Comparison of ENCODE assay signal across 1 cellular context in the genomic region with DNA sequence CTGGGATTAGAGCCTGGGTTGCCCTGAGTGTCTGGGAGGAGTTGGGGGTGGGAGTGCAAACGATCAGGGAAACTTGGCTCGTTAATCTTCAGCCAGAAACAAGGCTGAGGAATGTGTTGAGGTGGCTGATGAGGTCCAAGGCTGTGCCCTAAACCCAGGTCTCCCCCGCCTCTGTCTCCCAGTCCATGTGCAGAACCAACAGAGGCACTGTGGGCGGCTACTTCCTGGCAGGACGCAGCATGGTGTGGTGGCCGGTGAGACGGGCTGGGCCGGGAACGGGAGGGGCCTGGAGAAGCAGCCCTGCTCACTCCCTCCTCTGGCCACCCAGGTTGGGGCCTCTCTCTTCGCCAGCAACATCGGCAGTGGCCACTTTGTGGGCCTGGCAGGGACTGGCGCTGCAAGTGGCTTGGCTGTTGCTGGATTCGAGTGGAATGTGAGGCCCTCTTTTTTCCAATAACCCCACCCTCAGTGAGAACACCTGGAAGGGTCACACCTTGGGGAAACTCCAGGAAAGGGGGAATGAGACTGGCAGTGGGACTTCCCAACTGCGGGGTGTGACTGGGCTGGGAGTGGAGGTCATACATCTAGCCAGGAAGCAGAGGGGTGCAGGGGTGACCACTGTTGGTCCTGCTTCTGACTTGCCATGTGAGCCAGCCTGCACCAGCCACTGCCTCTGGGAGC.
A peak's percentile ranks its signal among the peaks of the same experiment; 100 is the strongest.
TF ChIP-seq lines count a peak whose summit lies in the region.

No MANE protein-coding gene starts in this region.

TF ChIP-seq in HepG2, 621 proteins besides CTCF, POLR2A, EP300 and RAD21 (continued from another document and continues in another):
- TF ChIP-seq, protein P1, sequence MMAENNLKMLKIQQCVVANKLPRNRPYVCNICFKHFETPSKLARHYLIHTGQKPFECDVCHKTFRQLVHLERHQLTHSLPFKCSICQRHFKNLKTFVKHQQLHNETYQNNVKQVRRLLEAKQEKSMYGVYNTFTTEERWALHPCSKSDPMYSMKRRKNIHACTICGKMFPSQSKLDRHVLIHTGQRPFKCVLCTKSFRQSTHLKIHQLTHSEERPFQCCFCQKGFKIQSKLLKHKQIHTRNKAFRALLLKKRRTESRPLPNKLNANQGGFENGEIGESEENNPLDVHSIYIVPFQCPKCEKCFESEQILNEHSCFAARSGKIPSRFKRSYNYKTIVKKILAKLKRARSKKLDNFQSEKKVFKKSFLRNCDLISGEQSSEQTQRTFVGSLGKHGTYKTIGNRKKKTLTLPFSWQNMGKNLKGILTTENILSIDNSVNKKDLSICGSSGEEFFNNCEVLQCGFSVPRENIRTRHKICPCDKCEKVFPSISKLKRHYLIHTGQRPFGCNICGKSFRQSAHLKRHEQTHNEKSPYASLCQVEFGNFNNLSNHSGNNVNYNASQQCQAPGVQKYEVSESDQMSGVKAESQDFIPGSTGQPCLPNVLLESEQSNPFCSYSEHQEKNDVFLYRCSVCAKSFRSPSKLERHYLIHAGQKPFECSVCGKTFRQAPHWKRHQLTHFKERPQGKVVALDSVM (CRISPR knock-in tag; IDR thresholded peaks at IDR 0.05): no peak
- TF ChIP-seq IRF9 (CRISPR knock-in tag; IDR thresholded peaks at IDR 0.05; ENCODE audit: borderline replicate concordance) (no peak), ONECUT2 (CRISPR knock-in tag; IDR thresholded peaks at IDR 0.05) (peak; percentile 44; the same call in 1 of the 2 replicates), ZNF713 (CRISPR knock-in tag; IDR thresholded peaks at IDR 0.05) (0 out of 2 replicates have a peak, but pooled peaks have one; percentile 91), NR2F6 (IDR thresholded peaks at IDR 0.05) (no peak), NR2F6 (CRISPR knock-in tag; IDR thresholded peaks at IDR 0.05) (peak; percentile 65), TFDP1 (CRISPR knock-in tag; IDR thresholded peaks at IDR 0.05; ENCODE audit: borderline replicate concordance) (peak; percentile 68; the same call in 1 of the 2 replicates), SRSF4 (IDR thresholded peaks at IDR 0.05; ENCODE audit: low read depth, low read length, poor library complexity, severe bottlenecking) (no peak), NBN (conservative IDR thresholded peaks at IDR 0.05) (no peak), ZNF367 (CRISPR knock-in tag; IDR thresholded peaks at IDR 0.05; ENCODE audit: borderline replicate concordance) (no peak), BRD4 (CRISPR knock-in tag; IDR thresholded peaks at IDR 0.05) (peak; percentile 72), GABPA (IDR thresholded peaks at IDR 0.05; ENCODE audit: low read depth, low read length) (no peak), GABPA (CRISPR knock-in tag; IDR thresholded peaks at IDR 0.05; ENCODE audit: low read depth) (peak; percentile 43; the same call in 1 of the 2 replicates), ZNF670 (CRISPR knock-in tag; IDR thresholded peaks at IDR 0.05; ENCODE audit: borderline replicate concordance) (no peak), MED13 (CRISPR knock-in tag; IDR thresholded peaks at IDR 0.05) (peak; percentile 68; the same call in 1 of the 2 replicates), ZFP62 (CRISPR knock-in tag; IDR thresholded peaks at IDR 0.05) (no peak), ZNF343 (CRISPR knock-in tag; IDR thresholded peaks at IDR 0.05) (0 out of 2 replicates have a peak, but pooled peaks have one; percentile 73), TERF1 (CRISPR knock-in tag; IDR thresholded peaks at IDR 0.05) (no peak), ZBTB20 (CRISPR knock-in tag; IDR thresholded peaks at IDR 0.05; ENCODE audit: borderline replicate concordance, low read depth) (0 out of 2 replicates have a peak, but pooled peaks have one; percentile 67), ZNF589 (CRISPR knock-in tag; conservative IDR thresholded peaks at IDR 0.05) (no peak), ZUFSP (CRISPR knock-in tag; IDR thresholded peaks at IDR 0.05; ENCODE audit: borderline replicate concordance) (no peak), ZNF382 (CRISPR knock-in tag; IDR thresholded peaks at IDR 0.05; ENCODE audit: borderline replicate concordance) (no peak), NPAS2 (CRISPR knock-in tag; IDR thresholded peaks at IDR 0.05; ENCODE audit: borderline replicate concordance) (0 out of 2 replicates have a peak, but pooled peaks have one; percentile 18), KAT7 (CRISPR knock-in tag; IDR thresholded peaks at IDR 0.05; ENCODE audit: borderline replicate concordance) (no peak), MED1 (CRISPR knock-in tag; IDR thresholded peaks at IDR 0.05) (peak; percentile 65), ZBTB1 (CRISPR knock-in tag; IDR thresholded peaks at IDR 0.05; ENCODE audit: borderline replicate concordance) (no peak), ZNF329 (CRISPR knock-in tag; IDR thresholded peaks at IDR 0.05; ENCODE audit: low read depth) (no peak), ZFP1 (CRISPR knock-in tag; IDR thresholded peaks at IDR 0.05) (no peak), ATRX (CRISPR knock-in tag; IDR thresholded peaks at IDR 0.05; ENCODE audit: borderline replicate concordance) (no peak), ZNF749 (CRISPR knock-in tag; IDR thresholded peaks at IDR 0.05; ENCODE audit: borderline replicate concordance) (peak; percentile 42; the same call in 1 of the 2 replicates), DRAP1 (CRISPR knock-in tag; IDR thresholded peaks at IDR 0.05) (peak; percentile 70; the same call in 1 of the 2 replicates), MEIS1 (CRISPR knock-in tag; IDR thresholded peaks at IDR 0.05; ENCODE audit: borderline replicate concordance) (no peak; the same call in 1 of the 2 replicates), MIXL1 (CRISPR knock-in tag; IDR thresholded peaks at IDR 0.05) (0 out of 2 replicates have a peak, but pooled peaks have one; percentile 20), ZBTB39 (CRISPR knock-in tag; IDR thresholded peaks at IDR 0.05) (no peak), HBP1 (CRISPR knock-in tag; IDR thresholded peaks at IDR 0.05; ENCODE audit: low read depth) (no peak)
- TF ChIP-seq, protein P2, sequence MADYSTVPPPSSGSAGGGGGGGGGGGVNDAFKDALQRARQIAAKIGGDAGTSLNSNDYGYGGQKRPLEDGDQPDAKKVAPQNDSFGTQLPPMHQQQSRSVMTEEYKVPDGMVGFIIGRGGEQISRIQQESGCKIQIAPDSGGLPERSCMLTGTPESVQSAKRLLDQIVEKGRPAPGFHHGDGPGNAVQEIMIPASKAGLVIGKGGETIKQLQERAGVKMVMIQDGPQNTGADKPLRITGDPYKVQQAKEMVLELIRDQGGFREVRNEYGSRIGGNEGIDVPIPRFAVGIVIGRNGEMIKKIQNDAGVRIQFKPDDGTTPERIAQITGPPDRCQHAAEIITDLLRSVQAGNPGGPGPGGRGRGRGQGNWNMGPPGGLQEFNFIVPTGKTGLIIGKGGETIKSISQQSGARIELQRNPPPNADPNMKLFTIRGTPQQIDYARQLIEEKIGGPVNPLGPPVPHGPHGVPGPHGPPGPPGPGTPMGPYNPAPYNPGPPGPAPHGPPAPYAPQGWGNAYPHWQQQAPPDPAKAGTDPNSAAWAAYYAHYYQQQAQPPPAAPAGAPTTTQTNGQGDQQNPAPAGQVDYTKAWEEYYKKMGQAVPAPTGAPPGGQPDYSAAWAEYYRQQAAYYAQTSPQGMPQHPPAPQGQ (CRISPR knock-in tag; IDR thresholded peaks at IDR 0.05; ENCODE audit: borderline replicate concordance): no peak
- TF ChIP-seq, protein P3, sequence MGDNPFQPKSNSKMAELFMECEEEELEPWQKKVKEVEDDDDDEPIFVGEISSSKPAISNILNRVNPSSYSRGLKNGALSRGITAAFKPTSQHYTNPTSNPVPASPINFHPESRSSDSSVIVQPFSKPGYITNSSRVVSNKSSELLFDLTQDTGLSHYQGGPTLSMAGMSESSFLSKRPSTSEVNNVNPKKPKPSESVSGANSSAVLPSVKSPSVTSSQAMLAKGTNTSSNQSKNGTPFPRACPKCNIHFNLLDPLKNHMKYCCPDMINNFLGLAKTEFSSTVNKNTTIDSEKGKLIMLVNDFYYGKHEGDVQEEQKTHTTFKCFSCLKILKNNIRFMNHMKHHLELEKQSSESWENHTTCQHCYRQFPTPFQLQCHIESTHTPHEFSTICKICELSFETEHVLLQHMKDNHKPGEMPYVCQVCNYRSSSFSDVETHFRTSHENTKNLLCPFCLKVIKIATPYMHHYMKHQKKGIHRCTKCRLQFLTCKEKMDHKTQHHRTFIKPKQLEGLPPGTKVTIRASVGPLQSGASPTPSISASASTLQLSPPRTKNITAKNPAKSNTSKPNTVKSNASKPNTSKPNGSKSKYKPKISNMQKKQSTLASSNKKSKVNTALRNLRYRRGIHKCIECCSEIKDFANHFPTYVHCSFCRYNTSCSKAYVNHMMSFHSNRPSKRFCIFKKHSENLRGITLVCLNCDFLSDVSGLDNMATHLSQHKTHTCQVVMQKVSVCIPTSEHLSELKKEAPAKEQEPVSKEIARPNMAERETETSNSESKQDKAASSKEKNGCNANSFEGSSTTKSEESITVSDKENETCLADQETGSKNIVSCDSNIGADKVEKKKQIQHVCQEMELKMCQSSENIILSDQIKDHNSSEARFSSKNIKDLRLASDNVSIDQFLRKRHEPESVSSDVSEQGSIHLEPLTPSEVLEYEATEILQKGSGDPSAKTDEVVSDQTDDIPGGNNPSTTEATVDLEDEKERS (CRISPR knock-in tag; IDR thresholded peaks at IDR 0.05): 0 out of 2 replicates have a peak, but pooled peaks have one; percentile 65
